In the genomic region with DNA sequence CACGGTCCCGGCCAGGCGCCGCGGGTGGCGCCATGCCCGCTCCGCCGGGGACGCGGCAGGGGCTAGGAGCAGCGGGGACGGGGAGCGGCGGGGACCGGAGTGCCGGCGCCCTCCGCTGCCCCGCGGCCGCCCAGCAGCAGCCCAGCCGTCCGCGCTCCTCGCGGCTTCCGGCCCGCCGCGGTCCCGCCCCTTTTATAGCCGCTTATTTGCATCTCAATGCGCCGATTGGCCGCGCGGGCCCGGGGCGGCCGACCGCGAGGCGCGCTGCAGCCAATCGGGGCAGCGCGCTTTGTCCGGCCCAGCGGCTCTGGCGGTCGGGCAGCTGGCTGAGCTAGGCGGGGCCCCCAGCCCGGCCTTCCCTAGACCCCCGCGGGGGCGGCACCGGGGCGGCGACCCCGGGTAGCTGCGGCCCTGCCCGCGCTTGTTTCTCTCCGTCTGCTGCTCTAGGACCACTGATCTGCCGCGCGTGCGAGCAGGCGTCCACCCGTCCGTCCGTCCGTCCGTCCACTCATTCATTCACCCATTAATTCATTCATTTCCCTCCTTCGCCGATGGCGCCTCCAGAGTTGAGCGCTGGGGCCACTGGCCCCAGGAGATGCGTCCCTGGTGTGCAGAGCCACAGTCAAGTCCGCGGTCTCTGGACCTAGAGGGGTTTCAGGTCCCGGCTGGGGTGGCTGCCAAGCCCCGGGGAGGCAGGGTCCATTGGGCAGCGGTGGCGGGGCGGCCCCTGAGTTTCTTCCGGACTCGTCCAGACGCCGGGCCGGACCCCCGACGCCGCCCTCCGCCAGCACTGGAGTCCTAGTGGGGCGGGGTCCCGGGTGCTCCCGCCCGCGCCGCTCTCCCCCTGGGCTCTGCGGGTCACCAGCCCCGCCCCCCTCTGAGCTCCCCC, we compare ENCODE assay signal across 8 cellular contexts. TPM values are rescaled to one million over a fixed set of nuclear protein-coding genes. Genes with fewer than 3 reads are reported as not detected.
DNase-seq lines count a peak whose midpoint lies in the region; ATAC-seq, FAIRE-seq and TF ChIP-seq lines count a peak whose summit lies in the region.

A gene with protein sequence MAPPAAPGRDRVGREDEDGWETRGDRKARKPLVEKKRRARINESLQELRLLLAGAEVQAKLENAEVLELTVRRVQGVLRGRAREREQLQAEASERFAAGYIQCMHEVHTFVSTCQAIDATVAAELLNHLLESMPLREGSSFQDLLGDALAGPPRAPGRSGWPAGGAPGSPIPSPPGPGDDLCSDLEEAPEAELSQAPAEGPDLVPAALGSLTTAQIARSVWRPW (minus strand): TSS at position 167 of the 889 bp plus-strand sequence. CDS start 133 bp downstream, at position 34.

- no TSS peak for BruUV-seq in HepG2 (replicated peaks; lab: Mats Ljungman, UMichigan)

- no peak for TF ChIP-seq CTCF in coronary artery (IDR thresholded peaks at IDR 0.05)
- no peak; the same call in 1 of the 2 replicates for TF ChIP-seq CTCF in HepG2 (CRISPR knock-in tag; IDR thresholded peaks at IDR 0.05)

- CTCF ChIA-PET in HepG2 (lab: Yijun Ruan, JAX; ENCODE audit: low intra/inter-chr PET ratio, low total read pairs): no interaction called here

- POLR2A ChIA-PET in HepG2 (lab: Yijun Ruan, JAX): interaction anchor here (0.6 to 5.2 kb wide), 11 partner anchors 9 to 382 kb away, joined by 3 to 20 read pairs (median 4); partner anchors contain the start of gene ILKAP

- H3K9ac ChIP-seq in HepG2 (ENCODE audit: insufficient read depth, low read depth, low read length): peak within 1 kb of the TSS; percentile 85

- peak within 1 kb of the TSS; percentile 37 to 84 for H3K27ac ChIP-seq in coronary artery
- peak within 1 kb of the TSS; percentile 54 for H3K27ac ChIP-seq in HepG2 (ENCODE audit: extremely low read length, insufficient read depth, low read length)

- no peaks in the 10 kb centered on the region for H4K20me1 ChIP-seq in HepG2 (ENCODE audit: insufficient read depth, low read length)

- peak within 1 kb of the TSS; percentile 87 for H3K4me2 ChIP-seq in HepG2 (ENCODE audit: low read depth, low read length)

- TF ChIP-seq EP300 in HepG2 (IDR thresholded peaks at IDR 0.05; ENCODE audit: low read depth in 2 of 2, low read length in 2 of 2): 0 out of 4 replicates have a peak, but pooled peaks of 1 of the 2 experiments have one; percentile 13
- no peak for TF ChIP-seq EP300 in HepG2 (CRISPR knock-in tag; IDR thresholded peaks at IDR 0.05; ENCODE audit: borderline replicate concordance)

- no peak for FAIRE-seq in HepG2 (lab: Jason Lieb, UNC)

- peak; percentile 88 for ATAC-seq in HG03342 (IDR thresholded peaks at IDR 0.05; ENCODE audit: unreplicated experiment)
- peak; percentile 83 for ATAC-seq in HepG2

- H2AFZ ChIP-seq in HepG2 (ENCODE audit: low read length): no peak within 1 kb of the TSS

- H3K4me1 ChIP-seq in HepG2 (ENCODE audit: insufficient read depth, low read length): peaks cover 57% of the 10 kb centered on the region

- TF ChIP-seq POLR2A in GM19099 (IDR thresholded peaks at IDR 0.05; ENCODE audit: extremely low read depth, insufficient read length, low read depth): peak; percentile 92
- TF ChIP-seq POLR2A in HepG2 (IDR thresholded peaks at IDR 0.05; ENCODE audit: insufficient read depth in 1 of 2, low read depth in 2 of 2, low read length in 2 of 2): peak in 1 of 2 experiments; percentile 95; a peak in 2 of 4 replicates

- H3K4me3 ChIP-seq in coronary artery (peak within 1 kb of the TSS; percentile 85), HepG2 (replicated peaks in 1 of 3; ENCODE audit: insufficient read depth in 1 of 3, low read depth in 2 of 3, low read length in 3 of 3) (peak within 1 kb of the TSS; percentile 61 to 85 (median 74))

- peaks cover under 1 to 1% of the 10 kb centered on the region in 2 experiments; a peak in 3 of 5 replicates for H3K36me3 ChIP-seq in HepG2 (replicated peaks in 1 of 2; ENCODE audit: control insufficient read depth in 1 of 2, insufficient read depth in 2 of 2, low read length in 2 of 2)

- WGBS in HepG2 (ENCODE audit: low lambda C conversion rate): 23% methylated on average over 65 of the region's 104 CpGs

- no peaks in the 10 kb centered on the region for H3K79me2 ChIP-seq in HepG2 (ENCODE audit: insufficient read depth, low read length)

- peak; percentile 79 to 80 for DNase-seq in AML-193 (lab: John Stamatoyannopoulos, UW)
- peak; percentile 82 to 97 for DNase-seq in NCI-H446 (lab: John Stamatoyannopoulos, UW)
- peak; percentile 46 for DNase-seq in activated CD4-positive, alpha-beta T cell treated with anti-CD3 and anti-CD28 coated beads for 1 hour
- DNase-seq in coronary artery (ENCODE audit: low spot score): peak; percentile 87
- peak; percentile 82 for DNase-seq in HepG2 (ENCODE audit: low spot score)
- peak; percentile 78 to 81 for DNase-seq in stimulated activated CD4-positive, alpha-beta T cell treated with anti-CD3 and anti-CD28 coated beads, Interleukin-2, amount 100 ng/mL, for 24 hours

- in situ Hi-C loops in HepG2 (cut with HindIII; ENCODE audit: extremely low pct_ligation_motif_present, low pct_unique_long_range_greater_than_20kb): no loop called here

- no peaks in the 10 kb centered on the region for H3K9me3 ChIP-seq in HepG2 (ENCODE audit: low read length)

- TF ChIP-seq RAD21 in HepG2 (CRISPR knock-in tag; IDR thresholded peaks at IDR 0.05): peak; percentile 82

- intact Hi-C loops in HepG2 (cut with micrococcal nuclease; ENCODE audit: unreplicated experiment): loop anchor here (5.0 kb wide), 1 partner anchor 38 kb away; the partner anchor contains the start of gene ILKAP

- H3K27me3 ChIP-seq in HepG2 (ENCODE audit: control insufficient read depth in 1 of 2, insufficient read depth in 2 of 2, low read length in 2 of 2): no peaks in the 10 kb centered on the region; a peak in 2 of 5 replicates

TF ChIP-seq in HepG2, 621 proteins besides CTCF, POLR2A, EP300 and RAD21 (continues in another document):
- TF ChIP-seq MAFF (IDR thresholded peaks at IDR 0.05; ENCODE audit: low read depth, low read length) (no peak), MLX (CRISPR knock-in tag; IDR thresholded peaks at IDR 0.05) (no peak), ZFY (CRISPR knock-in tag; IDR thresholded peaks at IDR 0.05) (peak; percentile 86), FOXA3 (CRISPR knock-in tag; IDR thresholded peaks at IDR 0.05) (peak; percentile 32; the same call in 1 of the 2 replicates), ZNF232 (CRISPR knock-in tag; IDR thresholded peaks at IDR 0.05; ENCODE audit: borderline replicate concordance) (no peak), AGO1 (IDR thresholded peaks at IDR 0.05; ENCODE audit: low read depth, low read length, poor library complexity, severe bottlenecking) (no peak), ZBTB3 (CRISPR knock-in tag; IDR thresholded peaks at IDR 0.05; ENCODE audit: borderline replicate concordance, low read depth) (no peak)
- TF ChIP-seq, protein P1, sequence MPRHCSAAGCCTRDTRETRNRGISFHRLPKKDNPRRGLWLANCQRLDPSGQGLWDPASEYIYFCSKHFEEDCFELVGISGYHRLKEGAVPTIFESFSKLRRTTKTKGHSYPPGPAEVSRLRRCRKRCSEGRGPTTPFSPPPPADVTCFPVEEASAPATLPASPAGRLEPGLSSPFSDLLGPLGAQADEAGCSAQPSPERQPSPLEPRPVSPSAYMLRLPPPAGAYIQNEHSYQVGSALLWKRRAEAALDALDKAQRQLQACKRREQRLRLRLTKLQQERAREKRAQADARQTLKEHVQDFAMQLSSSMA (CRISPR knock-in tag; IDR thresholded peaks at IDR 0.05): no peak
- TF ChIP-seq, protein P2, sequence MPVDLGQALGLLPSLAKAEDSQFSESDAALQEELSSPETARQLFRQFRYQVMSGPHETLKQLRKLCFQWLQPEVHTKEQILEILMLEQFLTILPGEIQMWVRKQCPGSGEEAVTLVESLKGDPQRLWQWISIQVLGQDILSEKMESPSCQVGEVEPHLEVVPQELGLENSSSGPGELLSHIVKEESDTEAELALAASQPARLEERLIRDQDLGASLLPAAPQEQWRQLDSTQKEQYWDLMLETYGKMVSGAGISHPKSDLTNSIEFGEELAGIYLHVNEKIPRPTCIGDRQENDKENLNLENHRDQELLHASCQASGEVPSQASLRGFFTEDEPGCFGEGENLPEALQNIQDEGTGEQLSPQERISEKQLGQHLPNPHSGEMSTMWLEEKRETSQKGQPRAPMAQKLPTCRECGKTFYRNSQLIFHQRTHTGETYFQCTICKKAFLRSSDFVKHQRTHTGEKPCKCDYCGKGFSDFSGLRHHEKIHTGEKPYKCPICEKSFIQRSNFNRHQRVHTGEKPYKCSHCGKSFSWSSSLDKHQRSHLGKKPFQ (CRISPR knock-in tag; IDR thresholded peaks at IDR 0.05; ENCODE audit: insufficient replicate concordance): no peak

RNA-seq across cellular contexts. Expression of the gene that starts here (rescaled TPM):
- 59.0 and 82.8 TPM in 2 replicates for total RNA-seq in HepG2 (2016; rRNA removed; fragmentation: Illumina TruSeq; extraction: Trizol)
- total RNA-seq in HepG2 (2016; cell fraction: cytosol; rRNA removed; fragmentation: Illumina TruSeq; extraction: Trizol; ENCODE audit: low read depth): 147 and 163 TPM in 2 replicates
- 53.8 and 85.2 TPM in 2 replicates for total RNA-seq in HepG2 (2016; cell fraction: insoluble cytoplasmic fraction; rRNA removed; fragmentation: Illumina TruSeq; extraction: Trizol)
- 185 and 209 TPM in 2 replicates for total RNA-seq in HepG2 (2016; cell fraction: membrane; rRNA removed; fragmentation: Illumina TruSeq; extraction: Trizol)
- total RNA-seq in HepG2 (2016; cell fraction: nucleus; rRNA removed; fragmentation: Illumina TruSeq; extraction: Trizol): 38.9 and 45.1 TPM in 2 replicates
- polyA plus RNA-seq in HepG2 (2011; rRNA removed): 19.5 and 25.3 TPM in 2 replicates
- 16.3 and 30.2 TPM in 2 replicates for polyA plus RNA-seq in HepG2 (2011; cell fraction: cytosol; rRNA removed)
- 53.7 and 55.3 TPM in 2 replicates for polyA plus RNA-seq in HepG2 (2011; cell fraction: nucleus; rRNA removed)
- 15.6 and 22.1 TPM in 2 replicates for polyA plus RNA-seq in HepG2 (2012)
- polyA plus RNA-seq in HepG2 (2016; cell fraction: cytosol; fragmentation: Illumina TruSeq; extraction: Trizol; ENCODE audit: low read depth): 142 and 160 TPM in 2 replicates
- 56.0 and 58.7 TPM in 2 replicates for polyA plus RNA-seq in HepG2 (2016; cell fraction: insoluble cytoplasmic fraction; fragmentation: Illumina TruSeq; extraction: Trizol; ENCODE audit: low read depth)
- 144 and 147 TPM in 2 replicates for polyA plus RNA-seq in HepG2 (2016; cell fraction: membrane; fragmentation: Illumina TruSeq; extraction: Trizol; ENCODE audit: low read depth)
- 73.3 and 84.5 TPM in 2 replicates for polyA plus RNA-seq in HepG2 (2016; cell fraction: nucleus; fragmentation: Illumina TruSeq; extraction: Trizol; ENCODE audit: insufficient read depth, low read depth)
- 0.30 and 12.1 TPM in 2 replicates for polyA minus RNA-seq in HepG2 (2011; rRNA and poly(A)+ RNA removed; ENCODE audit: low replicate concordance)
- polyA minus RNA-seq in HepG2 (2011; cell fraction: cytosol; rRNA and poly(A)+ RNA removed): 10.4 and 11.7 TPM in 2 replicates
- 3.1 and 4.4 TPM in 2 replicates for polyA minus RNA-seq in HepG2 (2011; cell fraction: nucleus; rRNA and poly(A)+ RNA removed)

Comparison
In these comparisons a context has a peak if more than half of its experiments do, and no peak if none do; other contexts are left out.
1. Peak in every context shown above with its lines: DNase-seq, ATAC-seq, H3K4me3 ChIP-seq and H3K27ac ChIP-seq.